In the genomic region with DNA sequence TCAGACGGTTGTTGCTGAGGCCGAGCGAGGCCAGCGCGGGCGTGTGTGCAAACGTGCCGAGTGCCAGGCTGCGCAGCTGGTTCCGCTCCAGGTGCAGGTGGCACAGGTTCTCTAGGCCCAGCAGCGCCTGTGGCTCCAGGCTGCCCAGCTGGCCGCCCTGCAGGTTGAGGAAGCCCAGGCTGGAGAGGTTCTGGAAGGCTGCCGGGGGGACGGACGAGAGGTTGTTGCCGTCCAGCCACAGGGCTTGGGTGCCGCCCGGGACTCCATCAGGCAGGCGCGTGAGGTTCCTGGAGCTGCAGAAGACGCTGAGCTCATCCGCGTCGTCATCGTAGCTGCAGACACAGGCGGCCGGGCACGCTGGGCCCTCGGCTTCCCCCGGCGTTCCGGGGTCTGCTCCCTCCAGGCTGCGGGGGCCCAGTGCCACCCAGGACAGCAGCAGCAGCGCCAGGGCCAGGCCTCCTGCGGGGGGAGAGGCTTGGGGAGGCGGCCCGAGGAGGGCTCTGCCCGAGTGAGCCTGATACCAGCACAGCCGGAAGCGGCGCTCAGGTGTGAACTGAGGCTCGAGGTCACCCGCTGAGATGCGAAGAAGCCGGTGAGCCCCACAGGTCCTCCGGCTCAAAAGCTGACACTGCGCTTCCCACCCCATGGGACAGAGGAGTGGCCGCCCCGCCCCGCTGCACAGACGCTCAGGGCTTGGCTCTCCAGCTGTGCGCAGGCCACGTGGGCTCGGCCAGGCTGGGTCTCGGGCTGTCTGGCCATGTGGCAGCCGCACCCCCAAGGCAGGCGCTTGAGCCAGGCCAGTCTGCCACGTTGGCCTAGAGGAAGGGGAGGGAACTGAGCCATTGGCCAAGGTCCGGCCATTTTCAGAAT, we compare ENCODE assay signal across 2 cellular contexts.
TF ChIP-seq lines count a peak whose summit lies in the region.

No MANE protein-coding gene starts in this region.

TF ChIP-seq in HEK293, 187 proteins besides CTCF, POLR2A, EP300 and RAD21 (continued from another document):
- TF ChIP-seq, protein P1, sequence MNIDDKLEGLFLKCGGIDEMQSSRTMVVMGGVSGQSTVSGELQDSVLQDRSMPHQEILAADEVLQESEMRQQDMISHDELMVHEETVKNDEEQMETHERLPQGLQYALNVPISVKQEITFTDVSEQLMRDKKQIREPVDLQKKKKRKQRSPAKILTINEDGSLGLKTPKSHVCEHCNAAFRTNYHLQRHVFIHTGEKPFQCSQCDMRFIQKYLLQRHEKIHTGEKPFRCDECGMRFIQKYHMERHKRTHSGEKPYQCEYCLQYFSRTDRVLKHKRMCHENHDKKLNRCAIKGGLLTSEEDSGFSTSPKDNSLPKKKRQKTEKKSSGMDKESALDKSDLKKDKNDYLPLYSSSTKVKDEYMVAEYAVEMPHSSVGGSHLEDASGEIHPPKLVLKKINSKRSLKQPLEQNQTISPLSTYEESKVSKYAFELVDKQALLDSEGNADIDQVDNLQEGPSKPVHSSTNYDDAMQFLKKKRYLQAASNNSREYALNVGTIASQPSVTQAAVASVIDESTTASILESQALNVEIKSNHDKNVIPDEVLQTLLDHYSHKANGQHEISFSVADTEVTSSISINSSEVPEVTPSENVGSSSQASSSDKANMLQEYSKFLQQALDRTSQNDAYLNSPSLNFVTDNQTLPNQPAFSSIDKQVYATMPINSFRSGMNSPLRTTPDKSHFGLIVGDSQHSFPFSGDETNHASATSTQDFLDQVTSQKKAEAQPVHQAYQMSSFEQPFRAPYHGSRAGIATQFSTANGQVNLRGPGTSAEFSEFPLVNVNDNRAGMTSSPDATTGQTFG (tag by site-specific recombination; IDR thresholded peaks at IDR 0.05; ENCODE audit: borderline replicate concordance) = no peak
- TF ChIP-seq, protein P2, sequence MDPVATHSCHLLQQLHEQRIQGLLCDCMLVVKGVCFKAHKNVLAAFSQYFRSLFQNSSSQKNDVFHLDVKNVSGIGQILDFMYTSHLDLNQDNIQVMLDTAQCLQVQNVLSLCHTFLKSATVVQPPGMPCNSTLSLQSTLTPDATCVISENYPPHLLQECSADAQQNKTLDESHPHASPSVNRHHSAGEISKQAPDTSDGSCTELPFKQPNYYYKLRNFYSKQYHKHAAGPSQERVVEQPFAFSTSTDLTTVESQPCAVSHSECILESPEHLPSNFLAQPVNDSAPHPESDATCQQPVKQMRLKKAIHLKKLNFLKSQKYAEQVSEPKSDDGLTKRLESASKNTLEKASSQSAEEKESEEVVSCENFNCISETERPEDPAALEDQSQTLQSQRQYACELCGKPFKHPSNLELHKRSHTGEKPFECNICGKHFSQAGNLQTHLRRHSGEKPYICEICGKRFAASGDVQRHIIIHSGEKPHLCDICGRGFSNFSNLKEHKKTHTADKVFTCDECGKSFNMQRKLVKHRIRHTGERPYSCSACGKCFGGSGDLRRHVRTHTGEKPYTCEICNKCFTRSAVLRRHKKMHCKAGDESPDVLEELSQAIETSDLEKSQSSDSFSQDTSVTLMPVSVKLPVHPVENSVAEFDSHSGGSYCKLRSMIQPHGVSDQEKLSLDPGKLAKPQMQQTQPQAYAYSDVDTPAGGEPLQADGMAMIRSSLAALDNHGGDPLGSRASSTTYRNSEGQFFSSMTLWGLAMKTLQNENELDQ (tag by site-specific recombination; IDR thresholded peaks at IDR 0.05; ENCODE audit: low read depth) = no peak
- TF ChIP-seq, protein P3, sequence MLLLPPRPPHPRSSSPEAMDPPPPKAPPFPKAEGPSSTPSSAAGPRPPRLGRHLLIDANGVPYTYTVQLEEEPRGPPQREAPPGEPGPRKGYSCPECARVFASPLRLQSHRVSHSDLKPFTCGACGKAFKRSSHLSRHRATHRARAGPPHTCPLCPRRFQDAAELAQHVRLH (tag by site-specific recombination; IDR thresholded peaks at IDR 0.05) = no peak
- no peak for TF ChIP-seq ZNF792 (tag by site-specific recombination; IDR thresholded peaks at IDR 0.05)
- TF ChIP-seq, protein P4, sequence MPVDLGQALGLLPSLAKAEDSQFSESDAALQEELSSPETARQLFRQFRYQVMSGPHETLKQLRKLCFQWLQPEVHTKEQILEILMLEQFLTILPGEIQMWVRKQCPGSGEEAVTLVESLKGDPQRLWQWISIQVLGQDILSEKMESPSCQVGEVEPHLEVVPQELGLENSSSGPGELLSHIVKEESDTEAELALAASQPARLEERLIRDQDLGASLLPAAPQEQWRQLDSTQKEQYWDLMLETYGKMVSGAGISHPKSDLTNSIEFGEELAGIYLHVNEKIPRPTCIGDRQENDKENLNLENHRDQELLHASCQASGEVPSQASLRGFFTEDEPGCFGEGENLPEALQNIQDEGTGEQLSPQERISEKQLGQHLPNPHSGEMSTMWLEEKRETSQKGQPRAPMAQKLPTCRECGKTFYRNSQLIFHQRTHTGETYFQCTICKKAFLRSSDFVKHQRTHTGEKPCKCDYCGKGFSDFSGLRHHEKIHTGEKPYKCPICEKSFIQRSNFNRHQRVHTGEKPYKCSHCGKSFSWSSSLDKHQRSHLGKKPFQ (tag by site-specific recombination; IDR thresholded peaks at IDR 0.05) = 0 out of 2 replicates have a peak, but pooled peaks have one; percentile 21
TF ChIP-seq in HEK293: peak in this region for 1.

TF ChIP-seq in liver, 16 proteins besides CTCF, POLR2A, EP300 and RAD21 (continued from another document):
- TF ChIP-seq, protein P5, sequence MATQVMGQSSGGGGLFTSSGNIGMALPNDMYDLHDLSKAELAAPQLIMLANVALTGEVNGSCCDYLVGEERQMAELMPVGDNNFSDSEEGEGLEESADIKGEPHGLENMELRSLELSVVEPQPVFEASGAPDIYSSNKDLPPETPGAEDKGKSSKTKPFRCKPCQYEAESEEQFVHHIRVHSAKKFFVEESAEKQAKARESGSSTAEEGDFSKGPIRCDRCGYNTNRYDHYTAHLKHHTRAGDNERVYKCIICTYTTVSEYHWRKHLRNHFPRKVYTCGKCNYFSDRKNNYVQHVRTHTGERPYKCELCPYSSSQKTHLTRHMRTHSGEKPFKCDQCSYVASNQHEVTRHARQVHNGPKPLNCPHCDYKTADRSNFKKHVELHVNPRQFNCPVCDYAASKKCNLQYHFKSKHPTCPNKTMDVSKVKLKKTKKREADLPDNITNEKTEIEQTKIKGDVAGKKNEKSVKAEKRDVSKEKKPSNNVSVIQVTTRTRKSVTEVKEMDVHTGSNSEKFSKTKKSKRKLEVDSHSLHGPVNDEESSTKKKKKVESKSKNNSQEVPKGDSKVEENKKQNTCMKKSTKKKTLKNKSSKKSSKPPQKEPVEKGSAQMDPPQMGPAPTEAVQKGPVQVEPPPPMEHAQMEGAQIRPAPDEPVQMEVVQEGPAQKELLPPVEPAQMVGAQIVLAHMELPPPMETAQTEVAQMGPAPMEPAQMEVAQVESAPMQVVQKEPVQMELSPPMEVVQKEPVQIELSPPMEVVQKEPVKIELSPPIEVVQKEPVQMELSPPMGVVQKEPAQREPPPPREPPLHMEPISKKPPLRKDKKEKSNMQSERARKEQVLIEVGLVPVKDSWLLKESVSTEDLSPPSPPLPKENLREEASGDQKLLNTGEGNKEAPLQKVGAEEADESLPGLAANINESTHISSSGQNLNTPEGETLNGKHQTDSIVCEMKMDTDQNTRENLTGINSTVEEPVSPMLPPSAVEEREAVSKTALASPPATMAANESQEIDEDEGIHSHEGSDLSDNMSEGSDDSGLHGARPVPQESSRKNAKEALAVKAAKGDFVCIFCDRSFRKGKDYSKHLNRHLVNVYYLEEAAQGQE (IDR thresholded peaks at IDR 0.05) = no peak
- TF ChIP-seq SP1 (IDR thresholded peaks at IDR 0.05) (no peak), JUND (IDR thresholded peaks at IDR 0.05) (no peak), YY1 (IDR thresholded peaks at IDR 0.05) (peak; percentile 67), EGR1 (IDR thresholded peaks at IDR 0.05; ENCODE audit: low read depth in 2 of 2) (no peak), RXRA (IDR thresholded peaks at IDR 0.05) (peak in 1 of 2 donors; percentile 9)
- TF ChIP-seq, protein P6, sequence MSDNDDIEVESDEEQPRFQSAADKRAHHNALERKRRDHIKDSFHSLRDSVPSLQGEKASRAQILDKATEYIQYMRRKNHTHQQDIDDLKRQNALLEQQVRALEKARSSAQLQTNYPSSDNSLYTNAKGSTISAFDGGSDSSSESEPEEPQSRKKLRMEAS (IDR thresholded peaks at IDR 0.05) = peak; percentile 85
